1 cellular context compared by ENCODE assay signal in the genomic region with DNA sequence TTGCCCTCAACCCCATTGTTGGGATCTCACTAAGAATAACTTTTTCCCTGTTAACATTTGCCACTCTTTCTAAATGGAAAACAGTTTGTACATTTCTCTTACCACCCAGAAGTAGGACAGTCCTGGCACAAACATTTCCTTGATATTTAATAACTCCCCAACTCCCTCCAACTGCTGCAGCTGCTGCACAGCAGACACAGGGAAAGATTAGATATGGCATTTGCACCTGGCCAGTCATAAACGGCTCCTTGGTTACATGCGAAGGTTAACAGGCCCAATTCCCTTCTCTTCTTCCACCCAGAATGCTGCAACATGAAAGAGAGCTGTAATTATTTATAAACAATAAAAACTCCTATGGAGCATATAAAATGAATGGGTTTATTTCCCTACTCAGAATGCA.
TF ChIP-seq lines count a peak whose summit lies in the region.

No MANE protein-coding gene starts in this region.

TF ChIP-seq in HepG2, 621 proteins besides CTCF, POLR2A, EP300 and RAD21 (continued from another document):
- TF ChIP-seq ZFX (CRISPR knock-in tag; IDR thresholded peaks at IDR 0.05; ENCODE audit: low read depth) (no peak), YEATS4 (CRISPR knock-in tag; IDR thresholded peaks at IDR 0.05; ENCODE audit: borderline replicate concordance) (no peak)
TF ChIP-seq in HepG2: peak in this region for 0.
